12 cellular contexts compared by ENCODE assay signal in the genomic region with DNA sequence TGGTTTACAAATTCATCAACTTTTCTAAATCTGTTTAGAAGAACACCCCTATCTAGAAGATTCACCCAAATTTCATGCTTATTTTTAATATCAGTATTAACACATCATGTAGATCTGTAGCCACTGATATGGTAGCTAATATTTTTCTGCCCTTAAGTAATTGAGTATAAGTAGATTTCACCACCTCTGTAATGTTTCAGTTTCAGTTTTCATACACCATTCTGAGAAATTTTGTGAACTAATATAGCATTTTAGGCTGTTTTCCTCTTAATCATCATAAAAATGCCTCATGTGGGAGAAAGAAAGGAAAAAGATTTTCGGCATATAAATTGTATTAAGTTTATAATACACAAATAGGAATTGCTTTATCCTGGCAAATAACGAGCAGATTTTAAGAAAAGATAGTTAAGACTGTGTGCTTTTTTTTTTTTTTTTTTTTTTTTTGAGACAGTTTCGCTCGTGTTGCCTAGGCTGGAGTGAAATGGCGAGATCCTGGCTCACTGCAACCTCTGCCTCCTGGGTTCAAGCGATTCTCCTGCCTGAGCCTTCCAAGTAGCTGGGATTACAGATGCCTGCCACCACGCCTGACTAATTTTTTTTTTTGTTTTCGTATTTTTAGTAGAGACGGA. TPM values are rescaled to one million over a fixed set of nuclear protein-coding genes. Genes with fewer than 3 reads are reported as not detected.
A peak's percentile ranks its signal among the peaks of the same experiment; 100 is the strongest.
DNase-seq lines count a peak whose midpoint lies in the region; ATAC-seq and TF ChIP-seq lines count a peak whose summit lies in the region.
"Had no signal": no experiment of that assay in that cellular context is flagged by ENCODE, and none has a peak within 500 bp of the region (broad histone marks: within the 10 kb centered on the region; RNA-seq: fewer than 3 reads in every experiment).

No MANE protein-coding gene starts in this region.

- ATAC-seq in activated CD4-positive, CD25-positive, alpha-beta regulatory T cell treated with anti-CD3 and anti-CD28 coated beads, Interleukin-2, amount 50 U/mL, for 24 hours: peak; percentile 81 to 83
- peak; percentile 61 for ATAC-seq in GM21825 (IDR thresholded peaks at IDR 0.05; ENCODE audit: unreplicated experiment)

- H3K4me3 Mint-ChIP-seq in mesothelial cell of epicardium: no peak overlapping the region

- no peak overlapping the region for H2BK5ac ChIP-seq in mesenchymal stem cell (ENCODE audit: low read depth, low read length, poor library complexity, severe bottlenecking)

- peak overlapping the region; percentile 79 for H3K9ac ChIP-seq in mesenchymal stem cell (ENCODE audit: low read length)
- H3K9ac ChIP-seq: parathyroid adenoma had no signal

- H4K91ac ChIP-seq in mesenchymal stem cell (ENCODE audit: low read length): no peak overlapping the region

- H4K8ac ChIP-seq in mesenchymal stem cell (ENCODE audit: low read length): no peak overlapping the region

- H3K27ac ChIP-seq in mesenchymal stem cell (ENCODE audit: low read length, poor library complexity, severe bottlenecking) (no peak overlapping the region), stomach (no peak overlapping the region), tibial nerve (no peak overlapping the region)
- H3K27ac ChIP-seq: parathyroid adenoma had no signal

- H3K36me3 ChIP-seq in mesenchymal stem cell (ENCODE audit: control insufficient read depth in 1 of 2, insufficient read depth in 2 of 2, low read depth in 1 of 2, low read length in 2 of 2) (no peaks in the 10 kb centered on the region), stomach (no peaks in the 10 kb centered on the region), tibial nerve (no peaks in the 10 kb centered on the region)

- no peak overlapping the region for H2AK5ac ChIP-seq in mesenchymal stem cell (ENCODE audit: low read length, severe bottlenecking)

- no peak overlapping the region for H3K4ac ChIP-seq in mesenchymal stem cell (ENCODE audit: low read depth in 1 of 2, low read length in 2 of 2)

- H3K27me3 Mint-ChIP-seq in mesothelial cell of epicardium (ENCODE audit: low read depth): no peaks in the 10 kb centered on the region

- H3K4me1 ChIP-seq in mesenchymal stem cell (ENCODE audit: control insufficient read depth, insufficient read depth, low read depth, low read length) (no peaks in the 10 kb centered on the region), stomach (peaks cover 0 to 10% (median 2%) of the 10 kb centered on the region in 4 donors), tibial nerve (peaks cover 0 to 18% (median 5%) of the 10 kb centered on the region in 4 donors)
- H3K4me1 ChIP-seq: parathyroid adenoma had no signal

- intact Hi-C loops in stomach (cut with DNase I; ENCODE audit: low total_unique reads): no loop called here

- no peak overlapping the region for H3K27ac Mint-ChIP-seq in mesothelial cell of epicardium

- no peak for TF ChIP-seq EP300 in stomach (IDR thresholded peaks at IDR 0.05)
- no peak for TF ChIP-seq EP300 in tibial nerve (IDR thresholded peaks at IDR 0.05)

- H2AFZ ChIP-seq in mesenchymal stem cell (ENCODE audit: low read depth, low read length): no peak overlapping the region
- H2AFZ ChIP-seq: parathyroid adenoma had no signal

- no peak overlapping the region for H2BK120ac ChIP-seq in mesenchymal stem cell (ENCODE audit: low read depth, low read length)

- TF ChIP-seq POLR2A in stomach (IDR thresholded peaks at IDR 0.05) (no peak), tibial nerve (IDR thresholded peaks at IDR 0.05) (no peak)

- H2BK12ac ChIP-seq in mesenchymal stem cell (ENCODE audit: low read length in 2 of 2): no peak overlapping the region

- no peaks in the 10 kb centered on the region for H3K9me3 Mint-ChIP-seq in mesothelial cell of epicardium

- 89% methylated on average over 8 of the region's 9 CpGs for WGBS in mesenchymal stem cell
- WGBS in stomach, 5 donors: 78 to 87% (median 87%) methylated on average over 9 of the region's 9 CpGs
- WGBS in tibial nerve, 2 donors: 89% methylated on average over 9 of the region's 9 CpGs

- no peaks in the 10 kb centered on the region for H3K9me3 ChIP-seq in mesenchymal stem cell (ENCODE audit: control insufficient read depth, low read length)
- no peaks in the 10 kb centered on the region for H3K9me3 ChIP-seq in stomach
- no peaks in the 10 kb centered on the region for H3K9me3 ChIP-seq in tibial nerve

- H2BK15ac ChIP-seq in mesenchymal stem cell (ENCODE audit: low read depth, poor library complexity, severe bottlenecking): no peak overlapping the region

- H3K36me3 Mint-ChIP-seq in mesothelial cell of epicardium: no peaks in the 10 kb centered on the region

- DNase-seq in activated CD4-positive, CD25-positive, alpha-beta regulatory T cell treated with anti-CD3 and anti-CD28 coated beads, Interleukin-2, amount 50 U/mL, for 72 hours: no peak
- DNase-seq in MV-4-11 (lab: John Stamatoyannopoulos, UW) (peak; percentile 18), mesenchymal stem cell (no peak), stomach (no peak), tibial nerve (ENCODE audit: low spot score in 2 of 2) (no peak), mesothelial cell of epicardium (ENCODE audit: low spot score in 2 of 2, unreplicated experiment in 2 of 2) (no peak)
- DNase-seq: effector CD8-positive, alpha-beta T cell; kidney; NCI-H1694 treated with DMSO at 0.1 percent for 48 hours had no signal

- no peak overlapping the region for H3K23ac ChIP-seq in mesenchymal stem cell (ENCODE audit: low read length in 2 of 2)

- no peak overlapping the region for H3K4me2 ChIP-seq in mesenchymal stem cell (ENCODE audit: low read length, poor library complexity, severe bottlenecking)

- H3K14ac ChIP-seq in mesenchymal stem cell (ENCODE audit: low read length in 2 of 2): no peak overlapping the region

- H3K4me1 Mint-ChIP-seq in mesothelial cell of epicardium: peaks cover 30% of the 10 kb centered on the region

- no peak overlapping the region for H3K18ac ChIP-seq in mesenchymal stem cell (ENCODE audit: low read depth in 1 of 2, low read length in 2 of 2)

- TF ChIP-seq CTCF in stomach (IDR thresholded peaks at IDR 0.05) (no peak), tibial nerve (IDR thresholded peaks at IDR 0.05) (no peak), mesothelial cell of epicardium (IDR thresholded peaks at IDR 0.05; ENCODE audit: unreplicated experiment) (no peak)

- no peak overlapping the region for H3K4me3 ChIP-seq in mesenchymal stem cell (ENCODE audit: insufficient read depth in 1 of 2, low read depth in 1 of 2, low read length in 2 of 2)
- no peak overlapping the region for H3K4me3 ChIP-seq in stomach
- H3K4me3 ChIP-seq in tibial nerve: no peak overlapping the region

- no peaks in the 10 kb centered on the region for H3K27me3 ChIP-seq in mesenchymal stem cell (ENCODE audit: control insufficient read depth in 1 of 2, insufficient read depth in 1 of 2, low read length in 2 of 2)
- no peaks in the 10 kb centered on the region for H3K27me3 ChIP-seq in stomach
- H3K27me3 ChIP-seq in tibial nerve: no peaks in the 10 kb centered on the region

- H3K79me1 ChIP-seq in mesenchymal stem cell (replicated peaks; ENCODE audit: low read length, poor library complexity, severe bottlenecking): no peaks in the 10 kb centered on the region

RNA-seq across cellular contexts. Expression of gene RBPJ, which starts 21.4 kb away (rescaled TPM):
- 55.7 TPM for polyA plus RNA-seq in mesenchymal stem cell (2013, experiment 1 of 2)
- 54.9 TPM for polyA plus RNA-seq in mesenchymal stem cell (2013, experiment 2 of 2)
- total RNA-seq in stomach: 100 to 1,000 TPM in 2 of 5 donors, 10 to 100 TPM in 3; 23.2 to 184 (median 67.8) TPM
- polyA plus RNA-seq in stomach: 10 to 100 TPM; 26.8 to 39.1 (median 28.1) TPM
- total RNA-seq in tibial nerve: 10 to 100 TPM; 67.1 to 80.2 (median 76.5) TPM
- 83.5 to 87.0 TPM (median 86.1 TPM) in 3 replicates for total RNA-seq in mesothelial cell of epicardium
